In the genomic region with DNA sequence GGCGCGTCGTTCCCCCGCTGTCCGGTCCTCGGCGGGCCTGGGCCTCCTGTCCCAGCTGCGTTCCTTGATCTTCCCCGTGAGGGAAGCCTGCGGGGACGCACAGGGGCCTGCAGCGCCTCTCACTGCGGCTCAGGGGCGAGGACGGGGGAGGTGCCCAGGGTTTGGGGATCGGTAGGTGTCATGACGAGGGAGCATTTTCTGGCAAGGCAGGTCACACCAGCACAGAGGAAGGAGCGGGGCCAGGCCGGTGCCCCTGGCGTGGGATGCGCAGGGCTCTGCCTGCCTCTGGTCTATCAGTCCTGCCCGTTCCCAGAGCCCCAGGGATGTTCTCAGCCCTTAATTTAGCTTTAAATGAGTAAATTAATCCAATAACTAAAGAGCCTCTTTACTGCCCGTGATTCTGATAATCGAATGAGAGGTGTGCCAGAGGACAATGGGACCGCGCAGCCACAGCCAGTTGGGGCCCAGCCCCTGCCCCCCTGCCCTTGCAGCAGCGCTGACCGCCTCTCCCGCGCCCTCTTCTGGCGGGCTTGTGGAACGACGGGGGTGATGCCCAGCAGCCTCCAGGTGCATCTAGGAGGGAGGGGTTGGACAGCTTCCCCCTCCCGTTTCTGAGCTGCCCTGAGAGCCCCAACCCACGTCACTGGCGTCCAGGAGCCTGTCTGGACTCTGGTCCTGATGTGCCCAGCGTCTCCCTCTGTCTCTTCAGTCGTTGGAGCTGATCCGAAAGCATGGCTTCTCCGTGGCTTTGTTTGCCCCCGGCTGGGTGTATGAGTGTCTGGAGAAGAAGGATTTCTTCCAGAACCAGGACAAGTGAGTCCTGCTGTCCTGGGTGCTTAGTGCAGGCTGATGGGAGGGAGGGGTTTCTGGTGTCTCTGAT, we compare ENCODE assay signal across 8 cellular contexts. TPM values are rescaled to one million over a fixed set of nuclear protein-coding genes. Genes with fewer than 3 reads are reported as not detected.
DNase-seq lines count a peak whose midpoint lies in the region; ATAC-seq and TF ChIP-seq lines count a peak whose summit lies in the region.

No MANE protein-coding gene starts in this region.

- intact Hi-C loops in CD4-positive, alpha-beta T cell (cut with DNase I, micrococcal nuclease) = loop anchor here (2.0 kb wide), 2 partner anchors 36 to 90 kb away; no protein-coding TSS in a partner anchor

- H3K36me3 Mint-ChIP-seq in CD4-positive, alpha-beta T cell (ENCODE audit: low read depth) = peaks cover 40% of the 10 kb centered on the region
- peaks cover 36% of the 10 kb centered on the region for H3K36me3 Mint-ChIP-seq in brain

- H3K27me3 ChIP-seq in CD4-positive, alpha-beta T cell (ENCODE audit: control insufficient read depth, insufficient read depth, low read length) = no peaks in the 10 kb centered on the region

- CTCF ChIA-PET in CD4-positive, alpha-beta T cell (lab: Charles Lee) = interaction anchor here (1.2 to 1.9 kb wide), 2 partner anchors 8 to 17 kb away, joined by 6 to 9 read pairs; a partner anchor contains a TSS

- H3K27me3 Mint-ChIP-seq in CD4-positive, alpha-beta T cell = no peaks in the 10 kb centered on the region
- H3K27me3 Mint-ChIP-seq in brain = peaks cover 5% of the 10 kb centered on the region

- H3K4me1 Mint-ChIP-seq in CD4-positive, alpha-beta T cell (ENCODE audit: low read depth) = no peaks in the 10 kb centered on the region
- H3K4me1 Mint-ChIP-seq in brain = no peaks in the 10 kb centered on the region

- H3K27ac ChIP-seq in CD4-positive, alpha-beta T cell (ENCODE audit: low read depth, low read length) = no peak overlapping the region

- peak; percentile 60 for ATAC-seq in CD4-positive, alpha-beta T cell (ENCODE audit: poor library complexity)
- no peak for ATAC-seq in HG03354 (IDR thresholded peaks at IDR 0.05; ENCODE audit: poor library complexity, severe bottlenecking, unreplicated experiment)
- ATAC-seq in GM21576 (IDR thresholded peaks at IDR 0.05; ENCODE audit: unreplicated experiment) = no peak

- H3K9me3 ChIP-seq in CD4-positive, alpha-beta T cell (ENCODE audit: control insufficient read depth, low read length) = no peaks in the 10 kb centered on the region

- no peak overlapping the region for H3K27ac Mint-ChIP-seq in CD4-positive, alpha-beta T cell
- H3K27ac Mint-ChIP-seq in brain = peak overlapping the region in 2 of 5 experiments; percentile 60 to 85

- no peak overlapping the region for H3K4me3 Mint-ChIP-seq in CD4-positive, alpha-beta T cell
- no peak overlapping the region for H3K4me3 Mint-ChIP-seq in brain

- TF ChIP-seq CTCF in CD4-positive, alpha-beta T cell (IDR thresholded peaks at IDR 0.05) = peak; percentile 77
- peak; percentile 77 to 93 for TF ChIP-seq CTCF in brain (conservative IDR thresholded peaks at IDR 0.05)

- POLR2A ChIA-PET in CD4-positive, alpha-beta T cell (lab: Charles Lee) = no interaction called here

- DNase-seq in CD4-positive, alpha-beta T cell = peak in 9 of 10 experiments; percentile 18 to 61 (median 42)
- peak; percentile 55 for DNase-seq in HT-29 (ENCODE audit: low spot score)
- peak in 4 of 5 donors; percentile 20 to 39 (median 32) for DNase-seq in T-helper 1 cell
- DNase-seq in kidney glomerular epithelial cell (lab: John Stamatoyannopoulos, UW) = peak; percentile 25
- peak in 5 of 6 experiments; percentile 9 to 57 (median 31) for DNase-seq in stimulated activated naive CD4-positive, alpha-beta T cell (lab: John Stamatoyannopoulos, UW)

- no peaks in the 10 kb centered on the region for H3K9me3 Mint-ChIP-seq in CD4-positive, alpha-beta T cell
- no peaks in the 10 kb centered on the region for H3K9me3 Mint-ChIP-seq in brain

RNA-seq across cellular contexts. Expression of a gene that starts 7.9 kb away (rescaled TPM):
- total RNA-seq in CD4-positive, alpha-beta T cell = 10 to 100 TPM; 49.8 to 50.9 TPM
- 22.5 and 26.7 TPM in 2 replicates for total RNA-seq in HT-29 (2014; rRNA removed; shearing (Covaris generic))
- 7.1 TPM for polyA plus RNA-seq in brain (ENCODE audit: insufficient read depth, low read depth, low replicate concordance)

RNA-seq across cellular contexts. Expression of a gene that starts 58.6 kb away (rescaled TPM):
- not detected for total RNA-seq in CD4-positive, alpha-beta T cell
- 3.6 and 7.5 TPM in 2 replicates for total RNA-seq in HT-29 (2014; rRNA removed; shearing (Covaris generic))
- polyA plus RNA-seq in brain (ENCODE audit: insufficient read depth, low read depth, low replicate concordance) = 16.9 TPM
